Comparison of ENCODE assay signal across 19 cellular contexts in genomic region chr6:22673474-22673873, GRCh38.
"Had no signal": no experiment of that assay in that cellular context is flagged by ENCODE, and none has a peak within 500 bp of the region (broad histone marks: within the 10 kb centered on the region; RNA-seq: fewer than 3 reads in every experiment).

No MANE protein-coding gene starts in this region.

- H3K27ac ChIP-seq: coronary artery, hepatocyte, pancreas, tibial artery, upper lobe of left lung, vagina had no signal

- H3K4me1 ChIP-seq: pancreas, upper lobe of left lung, vagina had no signal

- DNase-seq: effector CD4-positive, alpha-beta T cell; foreskin melanocyte; head of caudate nucleus; kidney; left colon; mammary epithelial cell; mucosa of descending colon; natural killer cell; occipital lobe; pancreas; right cardiac atrium; stimulated activated CD4-positive, alpha-beta T cell treated with anti-CD3 and anti-CD28 coated beads, Interleukin-4, amount 100 ng/mL, for 1 hour; stimulated activated CD8-positive, alpha-beta memory T cell treated with anti-CD3 and anti-CD28 coated beads, Interleukin-4, amount 100 ng/mL, for 48 hours; tibial artery; upper lobe of left lung had no signal

- H2AFZ ChIP-seq: hepatocyte had no signal

- ATAC-seq: left colon; mucosa of descending colon; natural killer cell; pancreas; right cardiac atrium; stimulated activated effector memory CD8-positive, alpha-beta T cell treated with anti-CD3 and anti-CD28 coated beads, Interleukin-12 subunit alpha, Interleukin-12 subunit beta, amount 100 ng/mL, for 72 hours had no signal

- H3K9me3 ChIP-seq: mucosa of descending colon, pancreas, tibial artery, upper lobe of left lung, vagina had no signal

- H3K27me3 ChIP-seq: hepatocyte, pancreas, tibial artery, upper lobe of left lung, vagina had no signal

- H3K36me3 ChIP-seq: pancreas, tibial artery, upper lobe of left lung, vagina had no signal

- H3K79me2 ChIP-seq: hepatocyte had no signal

- H3K4me3 ChIP-seq: coronary artery, hepatocyte, mucosa of descending colon, pancreas, tibial artery, upper lobe of left lung, vagina had no signal

- H3K4me2 ChIP-seq: hepatocyte had no signal
